In genomic region chr7:139598642-139599041, GRCh38 we compare ENCODE assay signal across 12 cellular contexts.
DNase-seq lines count a peak whose midpoint lies in the region; ATAC-seq and TF ChIP-seq lines count a peak whose summit lies in the region.
"Had no signal": no experiment of that assay in that cellular context is flagged by ENCODE, and none has a peak within 500 bp of the region (broad histone marks: within the 10 kb centered on the region; RNA-seq: fewer than 3 reads in every experiment).

No MANE protein-coding gene starts in this region.

- H3K27ac Mint-ChIP-seq in HFFc6: no peak overlapping the region
- H3K27ac Mint-ChIP-seq: activated CD4-positive, alpha-beta memory T cell treated with anti-CD3 and anti-CD28 coated beads for 36 hours; stimulated activated memory B cell treated with anti-CD40 and anti-IgM and Interleukin-4, amounts not matched to agents 10 μg/mL and 1 μg/mL and 100 μg/mL, for 72 hours; T-helper 1 cell treated with Interleukin-12 subunit alpha and Interleukin-12 subunit beta and Interleukin-4 antibody, amounts not matched to agents 30 μg/mL and 1 μg/mL, for 36 hours had no signal

- H3K27me3 ChIP-seq in layer of hippocampus (ENCODE audit: control insufficient read depth, insufficient read depth, low read length): no peaks in the 10 kb centered on the region

- no peak for TF ChIP-seq CTCF in LNCaP clone FGC (IDR thresholded peaks at IDR 0.05; ENCODE audit: control insufficient read depth, extremely low read depth, insufficient read depth)
- no peak for TF ChIP-seq CTCF in VCaP (conservative IDR thresholded peaks at IDR 0.05)
- no peak for TF ChIP-seq CTCF in HFFc6 (IDR thresholded peaks at IDR 0.05)

- no peaks in the 10 kb centered on the region for H3K9me3 Mint-ChIP-seq in HFFc6
- H3K9me3 Mint-ChIP-seq: activated CD4-positive, alpha-beta memory T cell treated with anti-CD3 and anti-CD28 coated beads for 36 hours; stimulated activated memory B cell treated with anti-CD40 and anti-IgM and Interleukin-4, amounts not matched to agents 10 μg/mL and 1 μg/mL and 100 μg/mL, for 72 hours; T-helper 1 cell treated with Interleukin-12 subunit alpha and Interleukin-12 subunit beta and Interleukin-4 antibody, amounts not matched to agents 30 μg/mL and 1 μg/mL, for 36 hours had no signal

- peaks cover 18% of the 10 kb centered on the region for H3K36me3 Mint-ChIP-seq in HFFc6 (ENCODE audit: low read depth)

- no peak for ATAC-seq in activated CD4-positive, CD25-positive, alpha-beta regulatory T cell treated with anti-CD3 and anti-CD28 coated beads, Interleukin-2, amount 50 U/mL, for 24 hours
- ATAC-seq: stimulated activated memory B cell treated with anti-CD40 and anti-IgM and Interleukin-4, amounts not matched to agents 10 μg/mL and 1 μg/mL and 100 μg/mL, for 72 hours had no signal

- DNase-seq in COLO668 (lab: John Stamatoyannopoulos, UW; ENCODE audit: unreplicated experiment): peak; percentile 33
- peak; percentile 81 for DNase-seq in LNCaP clone FGC (ENCODE audit: low read depth)
- no peak for DNase-seq in activated CD4-positive, CD25-positive, alpha-beta regulatory T cell (lab: John Stamatoyannopoulos, UW)
- no peak for DNase-seq in GM19240 (ENCODE audit: insufficient read length, low spot score)
- no peak for DNase-seq in HFFc6
- DNase-seq: activated CD4-positive, alpha-beta memory T cell treated with anti-CD3 and anti-CD28 coated beads for 36 hours; activated naive CD4-positive, alpha-beta T cell treated with Interleukin-2 at 50 U/mL for 16 hours had no signal

- H3K4me1 Mint-ChIP-seq in HFFc6 (ENCODE audit: low read depth): no peaks in the 10 kb centered on the region
- H3K4me1 Mint-ChIP-seq: stimulated activated memory B cell treated with anti-CD40 and anti-IgM and Interleukin-4, amounts not matched to agents 10 μg/mL and 1 μg/mL and 100 μg/mL, for 72 hours had no signal

- H3K27me3 Mint-ChIP-seq in HFFc6 (ENCODE audit: insufficient read depth): peaks cover 4% of the 10 kb centered on the region
- H3K27me3 Mint-ChIP-seq: activated CD4-positive, alpha-beta memory T cell treated with anti-CD3 and anti-CD28 coated beads for 36 hours; stimulated activated memory B cell treated with anti-CD40 and anti-IgM and Interleukin-4, amounts not matched to agents 10 μg/mL and 1 μg/mL and 100 μg/mL, for 72 hours had no signal

- H3K27ac ChIP-seq in VCaP (peak overlapping the region; percentile 56), layer of hippocampus (ENCODE audit: low read depth, low read length) (peak overlapping the region; percentile 13)

- no peak overlapping the region for H3K4me3 Mint-ChIP-seq in HFFc6
- H3K4me3 Mint-ChIP-seq: activated CD4-positive, alpha-beta memory T cell treated with anti-CD3 and anti-CD28 coated beads for 36 hours; stimulated activated memory B cell treated with anti-CD40 and anti-IgM and Interleukin-4, amounts not matched to agents 10 μg/mL and 1 μg/mL and 100 μg/mL, for 72 hours; T-helper 1 cell treated with Interleukin-12 subunit alpha and Interleukin-12 subunit beta and Interleukin-4 antibody, amounts not matched to agents 30 μg/mL and 1 μg/mL, for 36 hours had no signal

- no peak overlapping the region for H3K4me3 ChIP-seq in LNCaP clone FGC (ENCODE audit: low read depth, low read length)

Comparison
In these comparisons a context has a peak if more than half of its experiments do, and no peak if none do; other contexts are left out.
1. DNase-seq: peak in COLO668 (single experiment) and LNCaP clone FGC (single experiment); none in activated CD4-positive, CD25-positive, alpha-beta regulatory T cell (0 of 4), GM19240 (single experiment) and HFFc6 (single experiment).